14 cellular contexts compared by ENCODE assay signal in the genomic region with DNA sequence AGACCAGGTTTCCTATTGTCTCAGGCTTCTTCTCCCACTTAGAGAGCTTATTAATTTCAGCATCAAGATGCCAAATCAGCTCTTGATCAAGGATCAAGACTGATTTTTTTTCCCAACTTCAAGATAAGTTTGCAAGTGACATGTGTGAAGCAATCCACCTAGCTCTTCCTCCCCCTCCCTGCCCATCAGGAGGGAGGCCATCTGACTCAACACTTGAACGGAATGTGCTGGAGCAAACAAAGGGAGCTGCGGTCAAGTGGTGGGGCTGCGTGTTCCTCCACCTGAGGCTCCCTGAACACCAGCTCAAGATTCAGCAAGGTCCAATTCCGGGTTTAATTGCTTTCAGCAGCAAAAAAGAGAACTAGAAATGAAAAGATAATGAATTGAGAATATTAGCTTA. TPM values are rescaled to one million over a fixed set of nuclear protein-coding genes. Genes with fewer than 3 reads are reported as not detected.
DNase-seq lines count a peak whose midpoint lies in the region; ATAC-seq, FAIRE-seq and TF ChIP-seq lines count a peak whose summit lies in the region.
"Had no signal": no experiment of that assay in that cellular context is flagged by ENCODE, and none has a peak within 500 bp of the region (broad histone marks: within the 10 kb centered on the region; RNA-seq: fewer than 3 reads in every experiment).

No MANE protein-coding gene starts in this region.

- H3K4me3 Mint-ChIP-seq in astrocyte (ENCODE audit: unreplicated experiment), result peak overlapping the region; percentile 21
- H3K4me3 Mint-ChIP-seq: activated CD4-positive, alpha-beta T cell treated with anti-CD3 and anti-CD28 coated beads, Interleukin-2, amount 10 ng/mL, durations not matched to agents 24 days and 14 days; natural killer cell; stimulated activated naive CD8-positive, alpha-beta T cell treated with anti-CD3 and anti-CD28 coated beads, Interleukin-15, Interleukin-2, amounts not matched to agents 100 ng/mL and 50 ng/mL, for 24 hours had no signal

- intact Hi-C loops in ascending aorta (cut with DNase I), result loop anchor here (5.0 kb wide), 1 partner anchor 427 kb away; no protein-coding TSS in a partner anchor

- ATAC-seq in lung (ENCODE audit: insufficient read depth, low FRiP score), result peak; percentile 56
- ATAC-seq: natural killer cell had no signal

- H3K27ac ChIP-seq in astrocyte (ENCODE audit: low read depth, low read length), result no peak overlapping the region
- H3K27ac ChIP-seq in lung (ENCODE audit: low read depth in 1 of 2, low read length in 1 of 2), result no peak overlapping the region
- H3K27ac ChIP-seq in ascending aorta, result no peak overlapping the region

- TF ChIP-seq CTCF in astrocyte (IDR thresholded peaks at IDR 0.05; ENCODE audit: insufficient read depth, low read depth, low read length), result no peak
- TF ChIP-seq CTCF in lung (IDR thresholded peaks at IDR 0.05; ENCODE audit: control extremely low read depth, extremely low read depth), result no peak
- no peak for TF ChIP-seq CTCF in ascending aorta (IDR thresholded peaks at IDR 0.05)

- peaks cover 39% of the 10 kb centered on the region for H3K4me1 Mint-ChIP-seq in astrocyte (ENCODE audit: low read depth, unreplicated experiment)

- peak; percentile 17 for DNase-seq in COLO668 (lab: John Stamatoyannopoulos, UW; ENCODE audit: unreplicated experiment)
- DNase-seq in M059J (ENCODE audit: low read depth), result peak; percentile 93
- peak; percentile 83 for DNase-seq in astrocyte (ENCODE audit: low read depth)
- peak; percentile 76 for DNase-seq in lung (ENCODE audit: low spot score)
- no peak for DNase-seq in ascending aorta (ENCODE audit: low spot score in 2 of 2)
- no peak for DNase-seq in SKM-1 treated with dmso at 0.1 percent for 144 hours (lab: John Stamatoyannopoulos, UW; ENCODE audit: unreplicated experiment)
- no peak for DNase-seq in HTR-8/SVneo (ENCODE audit: insufficient read length, low spot score)
- DNase-seq in T-helper 9 cell, result no peak
- DNase-seq: activated CD4-positive, alpha-beta T cell treated with anti-CD3 and anti-CD28 coated beads, Interleukin-2, amount 10 ng/mL, durations not matched to agents 24 days and 14 days; activated gamma-delta T cell treated with Interleukin-2 at 50 U/mL for 16 hours; effector CD4-positive, alpha-beta T cell; natural killer cell had no signal

- H3K36me3 ChIP-seq in astrocyte (ENCODE audit: insufficient read depth, low read length), result peaks cover 13% of the 10 kb centered on the region
- peaks cover 27 to 31% of the 10 kb centered on the region in 2 donors for H3K36me3 ChIP-seq in lung (ENCODE audit: control insufficient read depth in 2 of 2, insufficient read depth in 2 of 2, low read length in 2 of 2)
- H3K36me3 ChIP-seq in ascending aorta, result peaks cover 37 to 63% of the 10 kb centered on the region in 2 donors

- H3K27ac Mint-ChIP-seq in astrocyte (ENCODE audit: unreplicated experiment), result no peak overlapping the region
- H3K27ac Mint-ChIP-seq: stimulated activated naive CD8-positive, alpha-beta T cell treated with anti-CD3 and anti-CD28 coated beads, Interleukin-15, Interleukin-2, amounts not matched to agents 100 ng/mL and 50 ng/mL, for 24 hours had no signal

- peak overlapping the region; percentile 9 for H3K9ac ChIP-seq in astrocyte (ENCODE audit: low read length)

- H3K4me1 ChIP-seq in astrocyte (ENCODE audit: insufficient read depth, low read length) (peaks cover 49% of the 10 kb centered on the region), lung (ENCODE audit: control insufficient read depth in 2 of 2, insufficient read depth in 2 of 2, low read length in 2 of 2) (peaks cover 10 to 13% of the 10 kb centered on the region in 2 donors), ascending aorta (peaks cover 0 to 4% of the 10 kb centered on the region in 2 donors)

- H3K27me3 ChIP-seq in astrocyte (ENCODE audit: insufficient read depth, low read length) (no peaks in the 10 kb centered on the region), lung (ENCODE audit: control insufficient read depth, insufficient read depth) (no peaks in the 10 kb centered on the region), ascending aorta (no peaks in the 10 kb centered on the region)

- H3K36me3 Mint-ChIP-seq in astrocyte (ENCODE audit: low read depth, unreplicated experiment), result peaks cover 19% of the 10 kb centered on the region

- peak overlapping the region; percentile 25 for H3K4me2 ChIP-seq in astrocyte (ENCODE audit: low read length)

- no peak overlapping the region for H2AFZ ChIP-seq in astrocyte (ENCODE audit: low read depth, low read length)

- FAIRE-seq in astrocyte (lab: Jason Lieb, UNC), result no peak
- FAIRE-seq in HTR-8/SVneo (lab: Jason Lieb, UNC), result no peak
- FAIRE-seq: GM12891 had no signal

- no peaks in the 10 kb centered on the region for H3K27me3 Mint-ChIP-seq in astrocyte (ENCODE audit: low read depth, unreplicated experiment)
- H3K27me3 Mint-ChIP-seq: activated CD4-positive, alpha-beta T cell treated with anti-CD3 and anti-CD28 coated beads, Interleukin-2, amount 10 ng/mL, durations not matched to agents 24 days and 14 days; stimulated activated naive CD8-positive, alpha-beta T cell treated with anti-CD3 and anti-CD28 coated beads, Interleukin-15, Interleukin-2, amounts not matched to agents 100 ng/mL and 50 ng/mL, for 24 hours had no signal

- no peaks in the 10 kb centered on the region for H3K79me2 ChIP-seq in astrocyte (ENCODE audit: insufficient read depth, low read length)

- WGBS in lung, 2 donors, result 70% methylated on average over 4 of the region's 4 CpGs

- peaks cover 19% of the 10 kb centered on the region for H4K20me1 ChIP-seq in astrocyte (ENCODE audit: insufficient read depth, low read length)

- H3K9me3 Mint-ChIP-seq in astrocyte (ENCODE audit: unreplicated experiment), result no peaks in the 10 kb centered on the region
- H3K9me3 Mint-ChIP-seq: activated CD4-positive, alpha-beta T cell treated with anti-CD3 and anti-CD28 coated beads, Interleukin-2, amount 10 ng/mL, durations not matched to agents 24 days and 14 days; natural killer cell; stimulated activated naive CD8-positive, alpha-beta T cell treated with anti-CD3 and anti-CD28 coated beads, Interleukin-15, Interleukin-2, amounts not matched to agents 100 ng/mL and 50 ng/mL, for 24 hours had no signal

- H3K4me3 ChIP-seq in astrocyte (ENCODE audit: insufficient read depth, low read depth, low read length) (no peak overlapping the region), lung (no peak overlapping the region), ascending aorta (no peak overlapping the region)

- H3K9me3 ChIP-seq in astrocyte (ENCODE audit: insufficient read depth, low read depth, low read length), result no peaks in the 10 kb centered on the region
- H3K9me3 ChIP-seq in lung (ENCODE audit: control insufficient read depth in 2 of 2, insufficient read depth in 1 of 2, low read length in 1 of 2), result no peaks in the 10 kb centered on the region
- H3K9me3 ChIP-seq in ascending aorta, result no peaks in the 10 kb centered on the region

RNA-seq across cellular contexts. Expression of a gene that starts 38.7 kb away (rescaled TPM):
- total RNA-seq in M059J (2014; rRNA removed; shearing (Covaris generic)), result 24.2 and 40.3 TPM in 2 replicates
- total RNA-seq in astrocyte (13.4 and 16.9 TPM in 2 replicates), lung (10 to 100 TPM; 18.0 to 33.8 TPM), ascending aorta (18.0 TPM)
- 10 to 100 TPM in 1 of 2 donors, 1 to 10 TPM in 1; 6.7 to 13.0 TPM for polyA plus RNA-seq in lung

RNA-seq across cellular contexts. Expression of a gene that starts 39.0 kb away (rescaled TPM):
- total RNA-seq in M059J (2014; rRNA removed; shearing (Covaris generic)), result 22.8 and 35.5 TPM in 2 replicates
- total RNA-seq in astrocyte, result 20.7 and 21.6 TPM in 2 replicates
- total RNA-seq in lung, result 10 to 100 TPM; 32.8 to 58.6 TPM
- polyA plus RNA-seq in lung, result 10 to 100 TPM in 1 of 2 donors, 1 to 10 TPM in 1; 6.8 to 20.4 TPM
- total RNA-seq in ascending aorta, result 16.4 TPM

Comparison
In these comparisons a context has a peak if more than half of its experiments do, and no peak if none do; other contexts are left out.
1. DNase-seq: peak in COLO668 (single experiment), M059J (single experiment), astrocyte (single experiment) and lung (single experiment); none in ascending aorta (0 of 2), SKM-1 treated with dmso at 0.1 percent for 144 hours (single experiment), HTR-8/SVneo (single experiment) and T-helper 9 cell (single experiment).